ENCODE assay signal across 13 cellular contexts in genomic region chr5:66617223-66617861, GRCh38.
DNase-seq lines count a peak whose midpoint lies in the region; ATAC-seq and TF ChIP-seq lines count a peak whose summit lies in the region.
"Had no signal": no experiment of that assay in that cellular context is flagged by ENCODE, and none has a peak within 500 bp of the region (broad histone marks: within the 10 kb centered on the region; RNA-seq: fewer than 3 reads in every experiment).

No MANE protein-coding gene starts in this region.

- peak overlapping the region; percentile 94 for H3K27ac Mint-ChIP-seq in memory B cell
- H3K27ac Mint-ChIP-seq: T-helper 17 cell had no signal

- peak overlapping the region; percentile 84 for H3K27ac ChIP-seq in KOPT-K1 (ENCODE audit: low read depth, low read length, poor library complexity, severe bottlenecking)

- H3K9me3 ChIP-seq in KOPT-K1 (ENCODE audit: insufficient read depth, low read length, poor library complexity, severe bottlenecking), result no peaks in the 10 kb centered on the region

- in situ Hi-C loops in GM13977 (cut with MboI; ENCODE audit: low pct_unique_long_range_greater_than_20kb, low sequenced_read_pairs, unreplicated experiment), result no loop called here

- no peaks in the 10 kb centered on the region for H3K27me3 Mint-ChIP-seq in memory B cell

- no peaks in the 10 kb centered on the region for H3K36me3 ChIP-seq in KOPT-K1 (ENCODE audit: insufficient read depth, low read length)

- DNase-seq in memory B cell (ENCODE audit: low spot score in 2 of 2), result no peak
- no peak for DNase-seq in GM13977 (ENCODE audit: low spot score)
- no peak for DNase-seq in T-helper 9 cell
- no peak for DNase-seq in AG20443 (ENCODE audit: low spot score)
- DNase-seq: activated T-cell treated with anti-CD3 and anti-CD28 coated beads, Interleukin-2, amount 50 U/mL, for 4 hours; central memory CD4-positive, alpha-beta T cell; H7; NCI-H2029 treated with DMSO at 0.1 percent for 48 hours; T-helper 17 cell had no signal

- peak overlapping the region; percentile 79 for H3K4me3 Mint-ChIP-seq in memory B cell
- H3K4me3 Mint-ChIP-seq: activated T-cell treated with anti-CD3 and anti-CD28 coated beads, Interleukin-2, amount 50 U/mL, for 4 hours; T-helper 17 cell had no signal

- TF ChIP-seq CTCF in GM13977 (IDR thresholded peaks at IDR 0.05; ENCODE audit: extremely low read depth, insufficient read depth, missing control alignments), result no peak

- H3K4me1 Mint-ChIP-seq in memory B cell, result peaks cover 47% of the 10 kb centered on the region

- ATAC-seq in GM18861 (IDR thresholded peaks at IDR 0.05; ENCODE audit: unreplicated experiment) (peak; percentile 58), GM21528 (IDR thresholded peaks at IDR 0.05; ENCODE audit: low FRiP score, unreplicated experiment) (peak; percentile 62), memory B cell (ENCODE audit: low read depth) (peak; percentile 56), HG03457 (IDR thresholded peaks at IDR 0.05; ENCODE audit: unreplicated experiment) (no peak)
- ATAC-seq: activated T-cell treated with anti-CD3 and anti-CD28 coated beads, Interleukin-2, amount 50 U/mL, for 4 hours; T-helper 17 cell had no signal

- peaks cover 4% of the 10 kb centered on the region for H3K36me3 Mint-ChIP-seq in memory B cell

- peaks cover 2% of the 10 kb centered on the region for H3K9me3 Mint-ChIP-seq in memory B cell
- H3K9me3 Mint-ChIP-seq: activated T-cell treated with anti-CD3 and anti-CD28 coated beads, Interleukin-2, amount 50 U/mL, for 4 hours had no signal
